In genomic region chr11:8722156-8722555, GRCh38 we compare ENCODE assay signal across 1 cellular context.
TF ChIP-seq lines count a peak whose summit lies in the region.

No MANE protein-coding gene starts in this region.

TF ChIP-seq in HCT116, 20 proteins besides CTCF, POLR2A, EP300 and RAD21 (continued from another document):
- TF ChIP-seq TCF7L2 (IDR thresholded peaks at IDR 0.05; ENCODE audit: borderline replicate concordance, extremely low read depth, insufficient read depth, insufficient read length): no peak
